In genomic region chr18:28009589-28009988, GRCh38 we compare ENCODE assay signal across 27 cellular contexts.
"Had no signal": no experiment of that assay in that cellular context is flagged by ENCODE, and none has a peak within 500 bp of the region (broad histone marks: within the 10 kb centered on the region; RNA-seq: fewer than 3 reads in every experiment).

No MANE protein-coding gene starts in this region.

- H3K4me3 ChIP-seq: coronary artery, esophagus squamous epithelium, heart right ventricle, left ventricle myocardium inferior, lower lobe of right lung, psoas muscle, sigmoid colon, testis, tibial artery, upper lobe of left lung had no signal

- H3K36me3 ChIP-seq: esophagus squamous epithelium, lower lobe of right lung, sigmoid colon, tibial artery, upper lobe of left lung had no signal

- H3K4me1 Mint-ChIP-seq: immature natural killer cell; natural killer cell; stimulated activated memory B cell treated with anti-CD40 and anti-IgM and Interleukin-4, amounts not matched to agents 10 μg/mL and 1 μg/mL and 100 μg/mL, for 72 hours had no signal

- H3K9me3 Mint-ChIP-seq: neural crest cell had no signal

- H3K27me3 ChIP-seq: esophagus squamous epithelium, heart right ventricle, sigmoid colon, testis, tibial artery, upper lobe of left lung had no signal

- H3K27ac Mint-ChIP-seq: immature natural killer cell; natural killer cell; stimulated activated memory B cell treated with anti-CD40 and anti-IgM and Interleukin-4, amounts not matched to agents 10 μg/mL and 1 μg/mL and 100 μg/mL, for 72 hours had no signal

- ATAC-seq: left colon; lower lobe of right lung; natural killer cell; psoas muscle; right cardiac atrium; stimulated activated memory B cell treated with anti-CD40 and anti-IgM and Interleukin-4, amounts not matched to agents 10 μg/mL and 1 μg/mL and 100 μg/mL, for 72 hours; stimulated activated naive CD8-positive, alpha-beta T cell treated with anti-CD3 and anti-CD28 coated beads, Interleukin-15, Interleukin-2, amounts not matched to agents 100 U/mL and 50 U/mL, for 24 hours had no signal

- H3K27ac ChIP-seq: coronary artery, esophagus squamous epithelium, heart right ventricle, left ventricle myocardium inferior, lower lobe of right lung, psoas muscle, sigmoid colon, testis, tibial artery, upper lobe of left lung had no signal

- H3K27me3 Mint-ChIP-seq: stimulated activated memory B cell treated with anti-CD40 and anti-IgM and Interleukin-4, amounts not matched to agents 10 μg/mL and 1 μg/mL and 100 μg/mL, for 72 hours had no signal

- H3K4me1 ChIP-seq: esophagus squamous epithelium, lower lobe of right lung, psoas muscle, sigmoid colon, testis, upper lobe of left lung had no signal

- H3K9me3 ChIP-seq: esophagus squamous epithelium, heart right ventricle, left ventricle myocardium inferior, lower lobe of right lung, psoas muscle, sigmoid colon, testis, tibial artery, upper lobe of left lung had no signal

- H3K36me3 Mint-ChIP-seq: immature natural killer cell; natural killer cell; stimulated activated memory B cell treated with anti-CD40 and anti-IgM and Interleukin-4, amounts not matched to agents 10 μg/mL and 1 μg/mL and 100 μg/mL, for 72 hours had no signal

- H3K4me3 Mint-ChIP-seq: immature natural killer cell; natural killer cell; neural crest cell; stimulated activated memory B cell treated with anti-CD40 and anti-IgM and Interleukin-4, amounts not matched to agents 10 μg/mL and 1 μg/mL and 100 μg/mL, for 72 hours had no signal

- DNase-seq: dermis blood vessel endothelial cell; effector memory CD4-positive, alpha-beta T cell; erythroblast; esophagus squamous epithelium; foreskin melanocyte; glutamatergic neuron; heart right ventricle; hypothalamus; immature natural killer cell; islet precursor cell; kidney glomerular epithelial cell; left colon; left ventricle myocardium inferior; lower lobe of right lung; natural killer cell; psoas muscle; right cardiac atrium; sigmoid colon; stimulated activated CD4-positive, alpha-beta T cell treated with anti-CD3 and anti-CD28 coated beads, Interleukin-4, amount 100 ng/mL, for 4 hours; stimulated activated naive CD8-positive, alpha-beta T cell treated with anti-CD3 and anti-CD28 coated beads, Interleukin-15, Interleukin-2, amounts not matched to agents 100 U/mL and 50 U/mL, for 24 hours; substantia nigra; testis; tibial artery; upper lobe of left lung had no signal
